ENCODE assay signal across 8 cellular contexts in genomic region chr3:182795383-182795782, GRCh38. TPM values are rescaled to one million over a fixed set of nuclear protein-coding genes. Genes with fewer than 3 reads are reported as not detected.
DNase-seq lines count a peak whose midpoint lies in the region; ATAC-seq and TF ChIP-seq lines count a peak whose summit lies in the region.

No MANE protein-coding gene starts in this region.

- H3K4me1 Mint-ChIP-seq in HFFc6 (ENCODE audit: low read depth), result peaks cover 29% of the 10 kb centered on the region

- H3K27ac ChIP-seq in Peyer's patch, result peak overlapping the region; percentile 96 to 98 (median 98)

- peak; percentile 11 for DNase-seq in DMS53 (lab: John Stamatoyannopoulos, UW)
- DNase-seq in DMS53 treated with DMSO at 0.1 percent for 48 hours (lab: John Stamatoyannopoulos, UW; ENCODE audit: unreplicated experiment), result no peak
- peak; percentile 7 for DNase-seq in HFFc6
- peak in 2 of 3 donors; percentile 50 to 65 for DNase-seq in Peyer's patch
- DNase-seq in astrocyte of the spinal cord (ENCODE audit: low read depth, low spot score), result no peak
- peak in 1 of 3 donors; percentile 69 for DNase-seq in mucosa of descending colon
- no peak for DNase-seq in HuH-7 (ENCODE audit: low spot score)
- no peak for DNase-seq in NCI-H187 treated with DMSO at 0.1 percent for 48 hours (lab: John Stamatoyannopoulos, UW)

- no peaks in the 10 kb centered on the region for H3K27me3 Mint-ChIP-seq in HFFc6 (ENCODE audit: insufficient read depth)

- H3K36me3 Mint-ChIP-seq in HFFc6 (ENCODE audit: low read depth), result 0 out of 2 replicates have a peak, but pooled peaks cover 3% of the 10 kb centered on the region

- H3K9me3 Mint-ChIP-seq in HFFc6, result no peaks in the 10 kb centered on the region

- H3K4me3 ChIP-seq in Peyer's patch (peak overlapping the region in 3 of 4 donors; percentile 93 to 98 (median 95)), astrocyte of the spinal cord (ENCODE audit: low read depth, low read length) (peak overlapping the region; percentile 62), mucosa of descending colon (no peak overlapping the region)

- TF ChIP-seq POLR2A in Peyer's patch (IDR thresholded peaks at IDR 0.05), result peak in 1 of 2 donors; percentile 29

- H3K27me3 ChIP-seq in Peyer's patch, result no peaks in the 10 kb centered on the region

- peak overlapping the region; percentile 93 for H3K27ac Mint-ChIP-seq in HFFc6

- in situ Hi-C loops in astrocyte of the spinal cord (cut with HindIII; ENCODE audit: low sequenced_read_pairs), result no loop called here

- intact Hi-C loops in mucosa of descending colon (cut with DNase I, micrococcal nuclease), result no loop called here

- H3K36me3 ChIP-seq in Peyer's patch (no peaks in the 10 kb centered on the region), mucosa of descending colon (ENCODE audit: low read depth) (no peaks in the 10 kb centered on the region)

- H3K9me3 ChIP-seq in Peyer's patch (no peaks in the 10 kb centered on the region), mucosa of descending colon (no peaks in the 10 kb centered on the region)

- peak overlapping the region; percentile 96 for H3K4me3 Mint-ChIP-seq in HFFc6

- TF ChIP-seq CTCF in HFFc6 (IDR thresholded peaks at IDR 0.05) (no peak), Peyer's patch (IDR thresholded peaks at IDR 0.05) (no peak), astrocyte of the spinal cord (IDR thresholded peaks at IDR 0.05; ENCODE audit: low read depth, low read length) (no peak), mucosa of descending colon (IDR thresholded peaks at IDR 0.05) (no peak)

- H3K4me1 ChIP-seq in Peyer's patch, result peaks cover 0 to 22% (median 2%) of the 10 kb centered on the region in 4 donors
- peaks cover 9% of the 10 kb centered on the region for H3K4me1 ChIP-seq in mucosa of descending colon (ENCODE audit: low read depth)

- ATAC-seq in mucosa of descending colon, result peak; percentile 46

RNA-seq across cellular contexts. Expression of gene ATP11B, which starts 2.1 kb away (rescaled TPM):
- total RNA-seq in HFFc6 (2021; fragmentation: NEBNext Ultra II Directional; extraction: Animal tissue kit (Norgen Biotek cat#: 25700)), result 10 to 100 TPM; 43.9 to 60.5 (median 51.5) TPM
- total RNA-seq in Peyer's patch (100 to 1,000 TPM in 3 of 4 donors, 10 to 100 TPM in 1; 93.3 to 145 (median 116) TPM), mucosa of descending colon (100 to 1,000 TPM; 100 to 107 (median 102) TPM)

Comparison
In these comparisons a context has a peak if more than half of its experiments do, and no peak if none do; other contexts are left out.
1. DNase-seq: peak in DMS53 (single experiment), HFFc6 (single experiment) and Peyer's patch (2 of 3); none in DMS53 treated with DMSO at 0.1 percent for 48 hours (single experiment), astrocyte of the spinal cord (single experiment), HuH-7 (single experiment) and NCI-H187 treated with DMSO at 0.1 percent for 48 hours (single experiment).